In the genomic region with DNA sequence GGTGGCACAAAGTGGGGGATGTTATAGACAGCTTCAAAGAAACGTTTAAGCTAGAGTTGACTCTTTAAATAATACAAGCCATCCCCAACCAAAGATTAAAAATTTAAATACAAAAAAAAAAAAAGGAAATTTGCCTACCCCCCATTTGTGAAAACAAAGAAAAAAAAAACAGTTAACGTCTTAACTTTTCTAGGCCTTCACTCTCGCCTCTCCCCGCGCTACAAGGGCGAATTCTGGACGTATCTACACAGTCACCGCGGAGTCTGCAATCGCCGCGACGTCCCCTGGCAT, we compare ENCODE assay signal across 8 cellular contexts. TPM values are rescaled to one million over a fixed set of nuclear protein-coding genes. Genes with fewer than 3 reads are reported as not detected.
DNase-seq lines count a peak whose midpoint lies in the region; ATAC-seq and TF ChIP-seq lines count a peak whose summit lies in the region.

No MANE protein-coding gene starts in this region.

- H4K8ac ChIP-seq in H9 (replicated peaks; ENCODE audit: insufficient read length, low read depth, low read length): no peak overlapping the region

- peak overlapping the region; percentile 94 for H3K14ac ChIP-seq in H9 (ENCODE audit: insufficient read depth, low read length)

- 0 out of 2 replicates have a peak, but pooled peaks cover 2% of the 10 kb centered on the region for H3K4me1 ChIP-seq in H9 (ENCODE audit: insufficient read depth, low read length)
- peaks cover 2% of the 10 kb centered on the region for H3K4me1 ChIP-seq in right cardiac atrium (ENCODE audit: control insufficient read depth, insufficient read depth, low read length)
- peaks cover 25 to 46% (median 32%) of the 10 kb centered on the region in 3 donors for H3K4me1 ChIP-seq in skeletal muscle tissue (ENCODE audit: control insufficient read depth in 3 of 3, insufficient read depth in 3 of 3, low read length in 3 of 3)

- peak overlapping the region; percentile 63 for H2AFZ ChIP-seq in H9 (ENCODE audit: low read length)

- intact Hi-C loops in activated T-helper 2 cell treated with anti-CD3 and anti-CD28 coated beads, Interferon-gamma antibody, Interleukin-2, Interleukin-4, amounts not matched to agents 10 μg/mL and 5 μg/mL and 100 μg/mL, durations not matched to agents 14 hours and 24 hours and 36 hours (cut with micrococcal nuclease): loop anchor here (1.0 to 5.0 kb wide), 4 partner anchors 90 to 450 kb away; a partner anchor contains a TSS
- intact Hi-C loops in right cardiac atrium (cut with DNase I): loop anchor here in 1 of 4 donors (5.0 kb wide), 1 partner anchor 195 kb away; no protein-coding TSS in a partner anchor

- H3K9me3 Mint-ChIP-seq in H9: peaks cover 0 to 4% of the 10 kb centered on the region in 2 experiments; a peak in 3 of 5 replicates
- no peaks in the 10 kb centered on the region for H3K9me3 Mint-ChIP-seq in activated T-helper 2 cell treated with anti-CD3 and anti-CD28 coated beads, Interferon-gamma antibody, Interleukin-2, Interleukin-4, amounts not matched to agents 10 μg/mL and 5 μg/mL and 100 μg/mL, durations not matched to agents 14 hours and 24 hours and 36 hours

- H4K5ac ChIP-seq in H9 (ENCODE audit: insufficient read length, low read depth, low read length): no peak overlapping the region

- H2BK20ac ChIP-seq in H9 (ENCODE audit: low read depth, low read length, poor library complexity, severe bottlenecking): no peak overlapping the region

- H3K36me3 ChIP-seq in skeletal muscle tissue (ENCODE audit: control insufficient read depth in 3 of 3, insufficient read depth in 3 of 3, low read length in 3 of 3): peaks cover 0 to 9% (median 2%) of the 10 kb centered on the region in 3 donors

- DNase-seq in H9: no peak
- no peak for DNase-seq in activated T-helper 2 cell treated with anti-CD3 and anti-CD28 coated beads, Interferon-gamma antibody, Interleukin-2, Interleukin-4, amounts not matched to agents 10 μg/mL and 5 μg/mL and 100 μg/mL, durations not matched to agents 14 hours and 24 hours and 36 hours (ENCODE audit: low spot score)
- DNase-seq in right cardiac atrium: no peak
- no peak for DNase-seq in AG20443 (ENCODE audit: low spot score)
- DNase-seq in activated CD4-positive, alpha-beta T cell treated with anti-CD3 and anti-CD28 coated beads for 1 hour: no peak

- H3K23ac ChIP-seq in H9 (ENCODE audit: insufficient read length, low read depth, low read length): no peak overlapping the region

- H3K36me3 Mint-ChIP-seq in H9 (ENCODE audit: insufficient read depth in 1 of 3, low read depth in 3 of 3): peaks cover 0 to 3% (median under 1%) of the 10 kb centered on the region in 3 experiments; a peak in 2 of 7 replicates
- peaks cover 29% of the 10 kb centered on the region for H3K36me3 Mint-ChIP-seq in activated T-helper 2 cell treated with anti-CD3 and anti-CD28 coated beads, Interferon-gamma antibody, Interleukin-2, Interleukin-4, amounts not matched to agents 10 μg/mL and 5 μg/mL and 100 μg/mL, durations not matched to agents 14 hours and 24 hours and 36 hours (ENCODE audit: low read depth)

- peaks cover 24% of the 10 kb centered on the region; the same call in 1 of the 2 replicates for H3K79me2 ChIP-seq in H9 (ENCODE audit: insufficient read depth, low read length)

- peak overlapping the region in 2 of 3 experiments; percentile 29 to 40; a peak in 3 of 7 replicates for H3K27ac Mint-ChIP-seq in H9
- peak overlapping the region; percentile 54 for H3K27ac Mint-ChIP-seq in activated T-helper 2 cell treated with anti-CD3 and anti-CD28 coated beads, Interferon-gamma antibody, Interleukin-2, Interleukin-4, amounts not matched to agents 10 μg/mL and 5 μg/mL and 100 μg/mL, durations not matched to agents 14 hours and 24 hours and 36 hours

- TF ChIP-seq CTCF in H9 (conservative IDR thresholded peaks at IDR 0.05): no peak

- peak overlapping the region; percentile 70 to 82 for H3K4me3 Mint-ChIP-seq in H9
- H3K4me3 Mint-ChIP-seq in activated T-helper 2 cell treated with anti-CD3 and anti-CD28 coated beads, Interferon-gamma antibody, Interleukin-2, Interleukin-4, amounts not matched to agents 10 μg/mL and 5 μg/mL and 100 μg/mL, durations not matched to agents 14 hours and 24 hours and 36 hours (ENCODE audit: low read depth): peak overlapping the region; percentile 80

- H2BK120ac ChIP-seq in H9 (ENCODE audit: low read depth, low read length, poor library complexity, severe bottlenecking): no peak overlapping the region

- H3K56ac ChIP-seq in H9 (ENCODE audit: insufficient read length, low read depth, low read length): no peak overlapping the region

- H3K27ac ChIP-seq in H9 (ENCODE audit: insufficient read length, low read depth, low read length) (no peak overlapping the region), right cardiac atrium (ENCODE audit: low read length) (peak overlapping the region; percentile 99), skeletal muscle tissue (ENCODE audit: low read depth, low read length) (peak overlapping the region; percentile 90)

- peak overlapping the region; percentile 79 for H3K18ac ChIP-seq in H9 (ENCODE audit: insufficient read length, low read depth, low read length)

- no peak overlapping the region for H2BK12ac ChIP-seq in H9 (ENCODE audit: insufficient read length, low read depth, low read length)

- H3K23me2 ChIP-seq in H9 (ENCODE audit: insufficient read length, low read depth, low read length, poor library complexity, severe bottlenecking): peaks cover 8% of the 10 kb centered on the region

- H2BK15ac ChIP-seq in H9 (ENCODE audit: low read depth, low read length): no peak overlapping the region

- H3K9ac ChIP-seq in H9 (ENCODE audit: extremely low read depth, insufficient read length, low read length) (peak overlapping the region; percentile 45), skeletal muscle tissue (ENCODE audit: low read depth in 1 of 3, low read length in 3 of 3) (peak overlapping the region; percentile 80 to 99 (median 92))

- H4K91ac ChIP-seq in H9 (ENCODE audit: insufficient read length, low read depth, low read length): no peak overlapping the region

- H3T11ph ChIP-seq in H9 (ENCODE audit: low read length): no peak overlapping the region

- H3K4me3 ChIP-seq in right cardiac atrium (ENCODE audit: low read length): peak overlapping the region; percentile 67
- H3K4me3 ChIP-seq in skeletal muscle tissue (ENCODE audit: low read length in 3 of 3): peak overlapping the region; percentile 87 to 98 (median 94)

- H3K4me2 ChIP-seq in H9 (ENCODE audit: insufficient read depth, insufficient read length, low read length): peak overlapping the region; percentile 91

- H3K79me1 ChIP-seq in H9 (ENCODE audit: insufficient read depth, low read depth, low read length, poor library complexity, severe bottlenecking): peaks cover 5% of the 10 kb centered on the region

- H2AK5ac ChIP-seq in H9 (ENCODE audit: insufficient read length, low read length): no peak overlapping the region

- ATAC-seq in right cardiac atrium (peak; percentile 44 to 54), HG03039 (IDR thresholded peaks at IDR 0.05; ENCODE audit: unreplicated experiment) (no peak), GM18519 (IDR thresholded peaks at IDR 0.05; ENCODE audit: low FRiP score, unreplicated experiment) (no peak)

- WGBS in H9 (ENCODE audit: extremely low coverage, insufficient read length, low lambda C conversion rate): no CpG with 5 or more reads among the region's 13 CpGs
- WGBS in right cardiac atrium: 5% methylated on average over 13 of the region's 13 CpGs

- H3K9me3 ChIP-seq in H9 (ENCODE audit: control insufficient read depth, low read depth, low read length): no peaks in the 10 kb centered on the region
- no peaks in the 10 kb centered on the region for H3K9me3 ChIP-seq in right cardiac atrium (ENCODE audit: control insufficient read depth, low read length)
- H3K9me3 ChIP-seq in skeletal muscle tissue (ENCODE audit: control insufficient read depth in 3 of 3, low read length in 3 of 3): no peaks in the 10 kb centered on the region

- no peaks in the 10 kb centered on the region for H3K27me3 ChIP-seq in H9 (ENCODE audit: insufficient read depth, low read length)
- H3K27me3 ChIP-seq in right cardiac atrium (ENCODE audit: control insufficient read depth, insufficient read depth): no peaks in the 10 kb centered on the region
- no peaks in the 10 kb centered on the region for H3K27me3 ChIP-seq in skeletal muscle tissue (ENCODE audit: control insufficient read depth in 3 of 3, insufficient read depth in 3 of 3, low read length in 3 of 3)

- no peaks in the 10 kb centered on the region; the same call in 1 of the 2 replicates for H3K27me3 Mint-ChIP-seq in H9 (ENCODE audit: low read depth)
- H3K27me3 Mint-ChIP-seq in activated T-helper 2 cell treated with anti-CD3 and anti-CD28 coated beads, Interferon-gamma antibody, Interleukin-2, Interleukin-4, amounts not matched to agents 10 μg/mL and 5 μg/mL and 100 μg/mL, durations not matched to agents 14 hours and 24 hours and 36 hours (ENCODE audit: low read depth): peaks cover 3% of the 10 kb centered on the region

- H4K20me1 ChIP-seq in H9 (ENCODE audit: control insufficient read depth, insufficient read depth, insufficient read length): no peaks in the 10 kb centered on the region

- no peak overlapping the region for H2BK5ac ChIP-seq in H9 (ENCODE audit: insufficient read length, low read length)

- peaks cover 55 to 62% of the 10 kb centered on the region in 2 experiments for H3K4me1 Mint-ChIP-seq in H9
- H3K4me1 Mint-ChIP-seq in activated T-helper 2 cell treated with anti-CD3 and anti-CD28 coated beads, Interferon-gamma antibody, Interleukin-2, Interleukin-4, amounts not matched to agents 10 μg/mL and 5 μg/mL and 100 μg/mL, durations not matched to agents 14 hours and 24 hours and 36 hours (ENCODE audit: low read depth): peaks cover 34% of the 10 kb centered on the region

- H3K4ac ChIP-seq in H9 (ENCODE audit: low read depth, low read length): no peak overlapping the region

RNA-seq across cellular contexts. Expression of a gene that starts 0.5 kb away (rescaled TPM):
- total RNA-seq in H9 (2021) (39.9 and 40.6 TPM in 2 replicates), right cardiac atrium (100 to 1,000 TPM; 153 to 206 (median 178) TPM), skeletal muscle tissue (62.1 TPM)
- 92.0 and 93.9 TPM in 2 replicates for total RNA-seq in activated T-helper 2 cell treated with anti-CD3 and anti-CD28 coated beads, Interferon-gamma antibody, Interleukin-2, Interleukin-4, amounts not matched to agents 10 μg/mL and 5 μg/mL and 100 μg/mL, durations not matched to agents 14 hours and 24 hours and 36 hours
- 95.0 TPM for polyA plus RNA-seq in right cardiac atrium

Comparison
In these comparisons a context has a peak if more than half of its experiments do, and no peak if none do; other contexts are left out.
1. ATAC-seq: peak in right cardiac atrium (2 of 2); none in HG03039 (single experiment) and GM18519 (single experiment).